Comparison of ENCODE assay signal across 8 cellular contexts in genomic region chr17:20654114-20654513, GRCh38.
A peak's percentile ranks its signal among the peaks of the same experiment; 100 is the strongest.
DNase-seq lines count a peak whose midpoint lies in the region; TF ChIP-seq lines count a peak whose summit lies in the region.
"Not testable (repeated sequence)": the region's sequence is repeated elsewhere in the genome, so short reads cannot be mapped to it uniquely, and the experiment has no call there.

No MANE protein-coding gene starts in this region.

- TF ChIP-seq CTCF in AG10803 (conservative IDR thresholded peaks at IDR 0.05; ENCODE audit: low read length); HFFc6 (IDR thresholded peaks at IDR 0.05); fibroblast of the aortic adventitia (IDR thresholded peaks at IDR 0.05; ENCODE audit: insufficient read depth, low read length): not testable (repeated sequence)

- not testable (repeated sequence) for H3K4me1 Mint-ChIP-seq in HFFc6 (ENCODE audit: low read depth)

- peak; percentile 25 for DNase-seq in AG10803 (ENCODE audit: low read depth)
- peak; percentile 6 for DNase-seq in HFFc6
- DNase-seq in RKO (ENCODE audit: low spot score): peak; percentile 3
- DNase-seq in amniotic epithelial cell (ENCODE audit: low read depth): peak; percentile 95
- not testable (repeated sequence) for DNase-seq in epithelial cell of prostate (ENCODE audit: low read depth, low spot score)
- DNase-seq in fibroblast of the aortic adventitia (ENCODE audit: low read depth): peak; percentile 1
- peak; percentile 10 for DNase-seq in kidney glomerular epithelial cell (lab: John Stamatoyannopoulos, UW)
- peak; percentile 40 for DNase-seq in retina

- peak overlapping the region; percentile 20 for H3K27ac ChIP-seq in epithelial cell of prostate

- not testable (repeated sequence) for H3K4me3 ChIP-seq in AG10803 (ENCODE audit: low read length); fibroblast of the aortic adventitia (ENCODE audit: low read depth, low read length)

- H3K27ac Mint-ChIP-seq in HFFc6: not testable (repeated sequence)

- not testable (repeated sequence) for H3K36me3 Mint-ChIP-seq in HFFc6 (ENCODE audit: low read depth)

- not testable (repeated sequence) for H3K9me3 Mint-ChIP-seq in HFFc6

- not testable (repeated sequence) for H3K27me3 Mint-ChIP-seq in HFFc6 (ENCODE audit: insufficient read depth)

- not testable (repeated sequence) for H3K4me3 Mint-ChIP-seq in HFFc6
